Comparison of ENCODE assay signal across 10 cellular contexts in genomic region chr3:196422976-196423781, GRCh38. TPM values are rescaled to one million over a fixed set of nuclear protein-coding genes. Genes with fewer than 3 reads are reported as not detected.
DNase-seq lines count a peak whose midpoint lies in the region; ATAC-seq, FAIRE-seq and TF ChIP-seq lines count a peak whose summit lies in the region.
"Had no signal": no experiment of that assay in that cellular context is flagged by ENCODE, and none has a peak within 500 bp of the region (broad histone marks: within the 10 kb centered on the region; RNA-seq: fewer than 3 reads in every experiment).

No MANE protein-coding gene starts in this region.

- no peak overlapping the region for H3K4me3 Mint-ChIP-seq in astrocyte (ENCODE audit: unreplicated experiment)
- H3K4me3 Mint-ChIP-seq in type B pancreatic cell, result peak overlapping the region; percentile 40
- no peak overlapping the region for H3K4me3 Mint-ChIP-seq in activated naive CD4-positive, alpha-beta T cell treated with anti-CD3 and anti-CD28 coated beads, Interleukin-2, amount 10 ng/mL, durations not matched to agents 7 days and 5 days
- H3K4me3 Mint-ChIP-seq: B cell; central memory CD8-positive, alpha-beta T cell had no signal

- DNase-seq in NCI-H345 (lab: John Stamatoyannopoulos, UW) (peak; percentile 32), NCI-H345 treated with DMSO at 0.1 percent for 48 hours (lab: John Stamatoyannopoulos, UW; ENCODE audit: unreplicated experiment) (no peak), astrocyte (ENCODE audit: low read depth) (peak; percentile 17), HepG2 (ENCODE audit: low spot score) (no peak), type B pancreatic cell (ENCODE audit: extremely low spot score, unreplicated experiment) (no peak), SW 1271 (lab: John Stamatoyannopoulos, UW) (no peak)
- DNase-seq in activated naive CD4-positive, alpha-beta T cell treated with anti-CD3 and anti-CD28 coated beads, Interleukin-2, amount 10 ng/mL, durations not matched to agents 7 days and 5 days, result no peak

- BruUV-seq in HepG2 (replicated peaks; lab: Mats Ljungman, UMichigan), result no TSS peak

- H3K9ac ChIP-seq in astrocyte (ENCODE audit: low read length), result no peak overlapping the region
- no peak overlapping the region for H3K9ac ChIP-seq in HepG2 (ENCODE audit: insufficient read depth, low read depth, low read length)

- H3K36me3 ChIP-seq in astrocyte (ENCODE audit: insufficient read depth, low read length), result peaks cover 2% of the 10 kb centered on the region
- peaks cover 3 to 7% of the 10 kb centered on the region in 2 experiments; a peak in 3 of 5 replicates for H3K36me3 ChIP-seq in HepG2 (replicated peaks in 1 of 2; ENCODE audit: control insufficient read depth in 1 of 2, insufficient read depth in 2 of 2, low read length in 2 of 2)

- no peaks in the 10 kb centered on the region for H3K27me3 Mint-ChIP-seq in astrocyte (ENCODE audit: low read depth, unreplicated experiment)
- H3K27me3 Mint-ChIP-seq in type B pancreatic cell, result no peaks in the 10 kb centered on the region
- no peaks in the 10 kb centered on the region for H3K27me3 Mint-ChIP-seq in activated naive CD4-positive, alpha-beta T cell treated with anti-CD3 and anti-CD28 coated beads, Interleukin-2, amount 10 ng/mL, durations not matched to agents 7 days and 5 days
- H3K27me3 Mint-ChIP-seq: B cell; central memory CD8-positive, alpha-beta T cell had no signal

- H3K4me2 ChIP-seq in astrocyte (ENCODE audit: low read length) (no peak overlapping the region), HepG2 (ENCODE audit: low read depth, low read length) (no peak overlapping the region)

- H3K79me2 ChIP-seq in astrocyte (ENCODE audit: insufficient read depth, low read length) (peaks cover 98% of the 10 kb centered on the region), HepG2 (ENCODE audit: insufficient read depth, low read length) (peaks cover 94% of the 10 kb centered on the region)

- no peaks in the 10 kb centered on the region for H3K27me3 ChIP-seq in astrocyte (ENCODE audit: insufficient read depth, low read length)
- no peaks in the 10 kb centered on the region for H3K27me3 ChIP-seq in HepG2 (ENCODE audit: control insufficient read depth in 1 of 2, insufficient read depth in 2 of 2, low read length in 2 of 2)

- H4K20me1 ChIP-seq in astrocyte (ENCODE audit: insufficient read depth, low read length) (peaks cover 97% of the 10 kb centered on the region), HepG2 (ENCODE audit: insufficient read depth, low read length) (peaks cover 39% of the 10 kb centered on the region; the same call in 1 of the 2 replicates)

- H3K9me3 Mint-ChIP-seq in astrocyte (ENCODE audit: unreplicated experiment) (no peaks in the 10 kb centered on the region), type B pancreatic cell (no peaks in the 10 kb centered on the region)
- H3K9me3 Mint-ChIP-seq in activated naive CD4-positive, alpha-beta T cell treated with anti-CD3 and anti-CD28 coated beads, Interleukin-2, amount 10 ng/mL, durations not matched to agents 7 days and 5 days, result no peaks in the 10 kb centered on the region
- H3K9me3 Mint-ChIP-seq: central memory CD8-positive, alpha-beta T cell had no signal

- no peak for TF ChIP-seq RAD21 in HepG2 (CRISPR knock-in tag; IDR thresholded peaks at IDR 0.05)

- H3K4me1 Mint-ChIP-seq in astrocyte (ENCODE audit: low read depth, unreplicated experiment), result peaks cover 6% of the 10 kb centered on the region
- H3K4me1 Mint-ChIP-seq in type B pancreatic cell (ENCODE audit: unreplicated experiment), result peaks cover 12% of the 10 kb centered on the region
- H3K4me1 Mint-ChIP-seq in activated naive CD4-positive, alpha-beta T cell treated with anti-CD3 and anti-CD28 coated beads, Interleukin-2, amount 10 ng/mL, durations not matched to agents 7 days and 5 days, result no peaks in the 10 kb centered on the region

- in situ Hi-C loops in HepG2 (cut with HindIII; ENCODE audit: extremely low pct_ligation_motif_present, low pct_unique_long_range_greater_than_20kb), result no loop called here

- 98% methylated on average over 7 of the region's 10 CpGs for WGBS in HepG2 (ENCODE audit: low lambda C conversion rate)

- CTCF ChIA-PET in HepG2 (lab: Yijun Ruan, JAX; ENCODE audit: low intra/inter-chr PET ratio, low total read pairs), result no interaction called here
- CTCF ChIA-PET in activated naive CD4-positive, alpha-beta T cell treated with anti-CD3 and anti-CD28 coated beads, Interleukin-2, amount 10 ng/mL, durations not matched to agents 7 days and 5 days (lab: Charles Lee), result no interaction called here

- intact Hi-C loops in HepG2 (cut with micrococcal nuclease; ENCODE audit: unreplicated experiment), result no loop called here

- H3K9me3 ChIP-seq in astrocyte (ENCODE audit: insufficient read depth, low read depth, low read length) (no peaks in the 10 kb centered on the region), HepG2 (ENCODE audit: low read length) (no peaks in the 10 kb centered on the region)

- POLR2A ChIA-PET in HepG2 (lab: Yijun Ruan, JAX), result interaction anchor here (2.0 kb wide), 1 partner anchor 10 kb away, joined by 7 read pairs; no protein-coding TSS in a partner anchor

- H3K36me3 Mint-ChIP-seq in astrocyte (ENCODE audit: low read depth, unreplicated experiment), result no peaks in the 10 kb centered on the region
- H3K36me3 Mint-ChIP-seq in type B pancreatic cell, result peaks cover 36% of the 10 kb centered on the region
- peaks cover 15% of the 10 kb centered on the region for H3K36me3 Mint-ChIP-seq in activated naive CD4-positive, alpha-beta T cell treated with anti-CD3 and anti-CD28 coated beads, Interleukin-2, amount 10 ng/mL, durations not matched to agents 7 days and 5 days

- H3K4me3 ChIP-seq in astrocyte (ENCODE audit: insufficient read depth, low read depth, low read length) (no peak overlapping the region), HepG2 (replicated peaks in 1 of 3; ENCODE audit: insufficient read depth in 1 of 3, low read depth in 2 of 3, low read length in 3 of 3) (no peak overlapping the region)

- FAIRE-seq in astrocyte (lab: Jason Lieb, UNC) (no peak), HepG2 (lab: Jason Lieb, UNC) (no peak)

- H3K4me1 ChIP-seq in astrocyte (ENCODE audit: insufficient read depth, low read length), result peaks cover 3% of the 10 kb centered on the region
- H3K4me1 ChIP-seq in HepG2 (ENCODE audit: insufficient read depth, low read length), result no peaks in the 10 kb centered on the region

- H3K27ac ChIP-seq in astrocyte (ENCODE audit: low read depth, low read length) (no peak overlapping the region), HepG2 (ENCODE audit: extremely low read length, insufficient read depth, low read length) (no peak overlapping the region)

- peak; percentile 53 for ATAC-seq in HepG2
- ATAC-seq in HG03108 (IDR thresholded peaks at IDR 0.05; ENCODE audit: unreplicated experiment), result no peak

- H2AFZ ChIP-seq in astrocyte (ENCODE audit: low read depth, low read length), result no peak overlapping the region
- H2AFZ ChIP-seq in HepG2 (ENCODE audit: low read length), result no peak overlapping the region

- TF ChIP-seq CTCF in astrocyte (IDR thresholded peaks at IDR 0.05; ENCODE audit: insufficient read depth, low read depth, low read length) (no peak), HepG2 (CRISPR knock-in tag; IDR thresholded peaks at IDR 0.05) (no peak), type B pancreatic cell (conservative IDR thresholded peaks at IDR 0.05) (no peak)

- H3K27ac Mint-ChIP-seq in astrocyte (ENCODE audit: unreplicated experiment) (no peak overlapping the region), type B pancreatic cell (no peak overlapping the region)
- no peak overlapping the region for H3K27ac Mint-ChIP-seq in activated naive CD4-positive, alpha-beta T cell treated with anti-CD3 and anti-CD28 coated beads, Interleukin-2, amount 10 ng/mL, durations not matched to agents 7 days and 5 days
- H3K27ac Mint-ChIP-seq: B cell had no signal

- TF ChIP-seq EP300 in HepG2 (IDR thresholded peaks at IDR 0.05; ENCODE audit: low read depth in 2 of 2, low read length in 2 of 2), result no peak
- no peak for TF ChIP-seq EP300 in HepG2 (CRISPR knock-in tag; IDR thresholded peaks at IDR 0.05; ENCODE audit: borderline replicate concordance)

- no peak for TF ChIP-seq POLR2A in HepG2 (IDR thresholded peaks at IDR 0.05; ENCODE audit: insufficient read depth in 1 of 2, low read depth in 2 of 2, low read length in 2 of 2)

TF ChIP-seq in HepG2, 621 proteins besides CTCF, POLR2A, EP300 and RAD21 (continues in another document):
- TF ChIP-seq KDM5A (IDR thresholded peaks at IDR 0.05; ENCODE audit: borderline replicate concordance, low read length), result no peak

RNA-seq across cellular contexts. Expression of gene UBXN7, which starts 9.0 kb away (rescaled TPM):
- total RNA-seq in astrocyte, result 90.7 and 90.9 TPM in 2 replicates
- total RNA-seq in HepG2 (2016; rRNA removed; fragmentation: Illumina TruSeq; extraction: Trizol), result 12.5 and 21.5 TPM in 2 replicates
- 7.9 and 8.5 TPM in 2 replicates for total RNA-seq in HepG2 (2016; cell fraction: cytosol; rRNA removed; fragmentation: Illumina TruSeq; extraction: Trizol; ENCODE audit: low read depth)
- total RNA-seq in HepG2 (2016; cell fraction: insoluble cytoplasmic fraction; rRNA removed; fragmentation: Illumina TruSeq; extraction: Trizol), result 12.0 and 17.6 TPM in 2 replicates
- total RNA-seq in HepG2 (2016; cell fraction: membrane; rRNA removed; fragmentation: Illumina TruSeq; extraction: Trizol), result 4.6 and 6.2 TPM in 2 replicates
- 11.4 and 12.5 TPM in 2 replicates for total RNA-seq in HepG2 (2016; cell fraction: nucleus; rRNA removed; fragmentation: Illumina TruSeq; extraction: Trizol)
- 11.6 and 15.9 TPM in 2 replicates for polyA plus RNA-seq in HepG2 (2011; rRNA removed)
- polyA plus RNA-seq in HepG2 (2011; cell fraction: cytosol; rRNA removed), result 8.8 and 13.7 TPM in 2 replicates
- 9.3 and 13.8 TPM in 2 replicates for polyA plus RNA-seq in HepG2 (2011; cell fraction: nucleus; rRNA removed)
- 16.8 and 19.2 TPM in 2 replicates for polyA plus RNA-seq in HepG2 (2012)
- 0.50 and 0.54 TPM in 2 replicates for polyA plus RNA-seq in HepG2 (2016; cell fraction: cytosol; fragmentation: Illumina TruSeq; extraction: Trizol; ENCODE audit: low read depth)
- 11.0 and 11.2 TPM in 2 replicates for polyA plus RNA-seq in HepG2 (2016; cell fraction: insoluble cytoplasmic fraction; fragmentation: Illumina TruSeq; extraction: Trizol; ENCODE audit: low read depth)
- polyA plus RNA-seq in HepG2 (2016; cell fraction: membrane; fragmentation: Illumina TruSeq; extraction: Trizol; ENCODE audit: low read depth), result 1.5 and 1.6 TPM in 2 replicates
- 12.3 and 12.4 TPM in 2 replicates for polyA plus RNA-seq in HepG2 (2016; cell fraction: nucleus; fragmentation: Illumina TruSeq; extraction: Trizol; ENCODE audit: insufficient read depth, low read depth)
- 16.5 and 28.7 TPM in 2 replicates for polyA minus RNA-seq in HepG2 (2011; rRNA and poly(A)+ RNA removed; ENCODE audit: low replicate concordance)
- 15.9 and 19.5 TPM in 2 replicates for polyA minus RNA-seq in HepG2 (2011; cell fraction: cytosol; rRNA and poly(A)+ RNA removed)
- 26.9 and 28.8 TPM in 2 replicates for polyA minus RNA-seq in HepG2 (2011; cell fraction: nucleus; rRNA and poly(A)+ RNA removed)
- 77.2 and 89.2 TPM in 2 replicates for total RNA-seq in type B pancreatic cell (ENCODE audit: low replicate concordance)

Comparison
In these comparisons a context has a peak if more than half of its experiments do, and no peak if none do; other contexts are left out.
1. DNase-seq: peak in NCI-H345 (single experiment) and astrocyte (single experiment); none in NCI-H345 treated with DMSO at 0.1 percent for 48 hours (single experiment), HepG2 (single experiment), type B pancreatic cell (single experiment), SW 1271 (0 of 2) and activated naive CD4-positive, alpha-beta T cell treated with anti-CD3 and anti-CD28 coated beads, Interleukin-2, amount 10 ng/mL, durations not matched to agents 7 days and 5 days (single experiment).